Comparison of ENCODE assay signal across 29 cellular contexts in genomic region chr2:191308026-191308425, GRCh38.
"Had no signal": no experiment of that assay in that cellular context is flagged by ENCODE, and none has a peak within 500 bp of the region (broad histone marks: within the 10 kb centered on the region; RNA-seq: fewer than 3 reads in every experiment).

No MANE protein-coding gene starts in this region.

- H3K9me3 ChIP-seq: right lobe of liver, stomach, testis, tibial artery, upper lobe of left lung had no signal

- H3K4me3 Mint-ChIP-seq: effector memory CD8-positive, alpha-beta T cell; immature natural killer cell; naive thymus-derived CD4-positive, alpha-beta T cell; nephron; neural progenitor cell had no signal

- H3K4me3 ChIP-seq: lung, neural progenitor cell, right lobe of liver, stomach, testis, tibial artery, upper lobe of left lung had no signal

- H2AFZ ChIP-seq: neural progenitor cell, parathyroid adenoma had no signal

- H3K9me3 Mint-ChIP-seq: effector memory CD8-positive, alpha-beta T cell; nephron; neural progenitor cell had no signal

- H3K27ac Mint-ChIP-seq: effector memory CD8-positive, alpha-beta T cell; naive thymus-derived CD4-positive, alpha-beta T cell; nephron; neural progenitor cell; progenitor cell of endocrine pancreas had no signal

- H3K36me3 ChIP-seq: neural progenitor cell, stomach, tibial artery, upper lobe of left lung had no signal

- H3K27me3 ChIP-seq: neural progenitor cell, right lobe of liver, stomach, testis, tibial artery, upper lobe of left lung had no signal

- H3K4me1 Mint-ChIP-seq: immature natural killer cell; naive thymus-derived CD4-positive, alpha-beta T cell had no signal

- DNase-seq: cerebellar nuclear complex; cortex of kidney; effector memory CD8-positive, alpha-beta T cell; foreskin melanocyte; glutamatergic neuron; hypothalamus; immature natural killer cell; islet precursor cell; mesendoderm; midbrain; naive thymus-derived CD4-positive, alpha-beta T cell; right lobe of liver; small intestine; stimulated activated CD4-positive, alpha-beta T cell treated with anti-CD3 and anti-CD28 coated beads, Interleukin-12 subunit alpha, Interleukin-12 subunit beta, amount 100 ng/mL, for 4 hours; stimulated activated CD4-positive, alpha-beta T cell treated with anti-CD3 and anti-CD28 coated beads, Interleukin-1b, Interleukin-23, amount 100 ng/mL, for 48 hours; stimulated activated CD4-positive, alpha-beta T cell treated with anti-CD3 and anti-CD28 coated beads, Interleukin-4, amount 100 ng/mL, for 1 hour; stimulated activated CD8-positive, alpha-beta memory T cell treated with anti-CD3 and anti-CD28 coated beads, Interleukin-4, amount 100 ng/mL, for 48 hours; stimulated activated naive CD4-positive, alpha-beta T cell treated with Interleukin-2 at 50 U/mL for 16 hours; stomach; testis; tibial artery; upper lobe of left lung had no signal

- H3K27ac ChIP-seq: neural progenitor cell, parathyroid adenoma, right lobe of liver, stomach, testis, tibial artery had no signal

- ATAC-seq: effector memory CD8-positive, alpha-beta T cell; esophagus mucosa; left lobe of liver; naive thymus-derived CD4-positive, alpha-beta T cell; right lobe of liver had no signal

- H3K4me2 ChIP-seq: neural progenitor cell had no signal

- H3K9ac ChIP-seq: neural progenitor cell, parathyroid adenoma had no signal

- H3K79me2 ChIP-seq: parathyroid adenoma had no signal

- H3K27me3 Mint-ChIP-seq: naive thymus-derived CD4-positive, alpha-beta T cell; progenitor cell of endocrine pancreas had no signal

- H3K36me3 Mint-ChIP-seq: immature natural killer cell had no signal
